Comparison of ENCODE assay signal across 14 cellular contexts in genomic region chr5:982377-983237, GRCh38. TPM values are rescaled to one million over a fixed set of nuclear protein-coding genes. Genes with fewer than 3 reads are reported as not detected.
DNase-seq lines count a peak whose midpoint lies in the region; ATAC-seq and TF ChIP-seq lines count a peak whose summit lies in the region.
"Had no signal": no experiment of that assay in that cellular context is flagged by ENCODE, and none has a peak within 500 bp of the region (broad histone marks: within the 10 kb centered on the region; RNA-seq: fewer than 3 reads in every experiment).

No MANE protein-coding gene starts in this region.

- H3K4me1 ChIP-seq in OCI-LY1 (ENCODE audit: insufficient read depth, low read length, severe bottlenecking) (no peaks in the 10 kb centered on the region), sigmoid colon (peaks cover 0 to 53% (median 29%) of the 10 kb centered on the region in 4 donors)
- H3K4me1 ChIP-seq: SJSA1, thyroid gland had no signal

- peak; percentile 54 for DNase-seq in activated CD8-positive, alpha-beta memory T cell treated with anti-CD3 and anti-CD28 coated beads for 24 hours
- DNase-seq in activated CD8-positive, alpha-beta memory T cell treated with anti-CD3 and anti-CD28 coated beads, Interleukin-2, amount 50 U/mL, for 48 hours: no peak
- no peak for DNase-seq in fibroblast of the aortic adventitia (ENCODE audit: low read depth)
- peak; percentile 67 for DNase-seq in sigmoid colon
- DNase-seq: CD8-positive, alpha-beta T cell; effector memory CD4-positive, alpha-beta T cell; lower lobe of right lung; MV-4-11; thyroid gland had no signal

- intact Hi-C loops in sigmoid colon (cut with DNase I): no loop called here

- TF ChIP-seq POLR2A in sigmoid colon (IDR thresholded peaks at IDR 0.05): no peak

- no peaks in the 10 kb centered on the region for H3K79me2 ChIP-seq in OCI-LY1 (ENCODE audit: insufficient read depth, low read length)

- H3F3A ChIP-seq in OCI-LY1 (ENCODE audit: insufficient read depth, low read length): no peaks in the 10 kb centered on the region

- no peak for TF ChIP-seq EP300 in sigmoid colon (IDR thresholded peaks at IDR 0.05)

- 0 out of 2 replicates have a peak, but pooled peaks cover 5% of the 10 kb centered on the region for H3K9me3 ChIP-seq in OCI-LY1 (ENCODE audit: low read length)
- no peaks in the 10 kb centered on the region for H3K9me3 ChIP-seq in sigmoid colon
- H3K9me3 ChIP-seq: lower lobe of right lung, thyroid gland had no signal

- H3K36me3 ChIP-seq in OCI-LY1 (ENCODE audit: insufficient read depth, low read length): no peaks in the 10 kb centered on the region
- no peaks in the 10 kb centered on the region for H3K36me3 ChIP-seq in sigmoid colon
- H3K36me3 ChIP-seq: lower lobe of right lung, SJSA1, thyroid gland had no signal

- peak; percentile 60 for TF ChIP-seq CTCF in OCI-LY1 (IDR thresholded peaks at IDR 0.05; ENCODE audit: low read length)
- TF ChIP-seq CTCF in fibroblast of the aortic adventitia (IDR thresholded peaks at IDR 0.05; ENCODE audit: insufficient read depth, low read length): peak; percentile 27
- no peak for TF ChIP-seq CTCF in sigmoid colon (IDR thresholded peaks at IDR 0.05)

- H3K27ac ChIP-seq in OCI-LY1 (ENCODE audit: low read depth, low read length, poor library complexity, severe bottlenecking) (no peak overlapping the region), sigmoid colon (no peak overlapping the region)
- H3K27ac ChIP-seq: lower lobe of right lung, SJSA1, thyroid gland had no signal

- H2AFZ ChIP-seq in OCI-LY1 (ENCODE audit: low read length): no peak overlapping the region

- no peak overlapping the region for H3K4me2 ChIP-seq in OCI-LY1 (ENCODE audit: low read length)

- WGBS in sigmoid colon, 2 donors: 61 to 74% methylated on average over 27 of the region's 27 CpGs

- H3K9ac ChIP-seq in OCI-LY1 (ENCODE audit: low read length): no peak overlapping the region

- peaks cover 5% of the 10 kb centered on the region; the same call in 1 of the 2 replicates for H3K27me3 ChIP-seq in OCI-LY1 (ENCODE audit: insufficient read depth, low read length)
- no peaks in the 10 kb centered on the region for H3K27me3 ChIP-seq in sigmoid colon
- H3K27me3 ChIP-seq: thyroid gland had no signal

- H3K4me3 ChIP-seq in OCI-LY1 (ENCODE audit: low read depth, low read length, poor library complexity, severe bottlenecking): no peak overlapping the region
- H3K4me3 ChIP-seq in fibroblast of the aortic adventitia (ENCODE audit: low read depth, low read length): no peak overlapping the region
- no peak overlapping the region for H3K4me3 ChIP-seq in sigmoid colon
- H3K4me3 ChIP-seq: lower lobe of right lung, SJSA1, thyroid gland had no signal

- H3K9me2 ChIP-seq in OCI-LY1 (ENCODE audit: low read depth, low read length): no peaks in the 10 kb centered on the region

- no peaks in the 10 kb centered on the region for H4K20me1 ChIP-seq in OCI-LY1 (ENCODE audit: insufficient read depth, low read length)

- ATAC-seq in HG02588 (IDR thresholded peaks at IDR 0.05; ENCODE audit: unreplicated experiment) (no peak), GM19463 (IDR thresholded peaks at IDR 0.05; ENCODE audit: unreplicated experiment) (no peak), HG03571 (IDR thresholded peaks at IDR 0.05; ENCODE audit: unreplicated experiment) (no peak)
- ATAC-seq: CD8-positive, alpha-beta T cell had no signal

RNA-seq across cellular contexts. Expression of gene NKD2, which starts 26.0 kb away (rescaled TPM):
- 0.81 TPM in 1 of 2 replicates, not detected in the other for total RNA-seq in fibroblast of the aortic adventitia (ENCODE audit: low replicate concordance)
- 1 to 10 TPM in 3 of 4 donors, under 1 TPM in 1; 0.71 to 4.4 (median 2.0) TPM for total RNA-seq in sigmoid colon
- polyA plus RNA-seq in sigmoid colon: 1 to 10 TPM in 2 of 3 donors, under 1 TPM in 1; 0.60 to 4.0 (median 1.8) TPM

Comparison
In these comparisons a context has a peak if more than half of its experiments do, and no peak if none do; other contexts are left out.
1. DNase-seq: peak in activated CD8-positive, alpha-beta memory T cell treated with anti-CD3 and anti-CD28 coated beads for 24 hours (single experiment) and sigmoid colon (single experiment); none in activated CD8-positive, alpha-beta memory T cell treated with anti-CD3 and anti-CD28 coated beads, Interleukin-2, amount 50 U/mL, for 48 hours (single experiment) and fibroblast of the aortic adventitia (single experiment).
2. CTCF ChIP-seq: peak in OCI-LY1 (single experiment) and fibroblast of the aortic adventitia (single experiment); none in sigmoid colon (0 of 4).